In the genomic region with DNA sequence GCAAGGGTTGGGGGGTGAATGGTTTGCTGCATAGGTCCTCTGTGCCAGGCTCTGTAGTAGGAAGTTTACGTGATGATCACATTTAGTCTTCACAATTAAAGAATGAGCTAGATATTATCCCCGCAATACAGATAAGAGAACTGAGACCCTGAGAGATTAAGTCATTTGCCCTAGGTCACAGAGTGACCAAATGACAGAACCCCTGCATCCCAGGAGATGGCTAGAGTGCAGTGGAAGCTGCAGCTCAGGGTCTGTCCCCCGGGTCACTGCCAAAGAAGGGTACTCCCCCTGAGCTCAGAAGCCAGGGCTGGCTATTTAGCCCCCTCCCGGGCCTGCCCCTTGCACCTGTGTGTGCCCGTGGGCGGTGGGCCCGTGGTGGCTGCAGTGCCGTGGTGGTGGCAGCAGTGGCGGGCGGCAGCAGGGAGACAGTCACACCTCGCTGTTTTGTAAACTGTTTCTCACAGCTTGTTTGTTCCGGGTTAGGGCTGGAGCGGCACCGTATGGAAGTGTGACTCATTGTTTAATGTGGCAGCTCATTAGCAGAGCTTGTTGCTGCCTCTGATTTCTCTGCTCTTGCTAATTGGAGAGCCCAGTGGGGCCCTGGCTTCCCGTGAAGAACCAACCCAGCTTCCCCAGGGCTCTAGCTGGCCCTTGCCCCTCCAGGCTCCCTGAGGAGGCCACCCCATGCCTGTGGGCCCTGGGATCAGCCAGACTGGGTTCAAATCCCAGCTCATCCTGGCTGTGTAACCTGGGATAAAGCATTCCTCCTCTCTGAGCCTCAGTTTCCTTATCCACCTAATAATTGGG, we compare ENCODE assay signal across 11 cellular contexts. TPM values are rescaled to one million over a fixed set of nuclear protein-coding genes. Genes with fewer than 3 reads are reported as not detected.
DNase-seq lines count a peak whose midpoint lies in the region; ATAC-seq and TF ChIP-seq lines count a peak whose summit lies in the region.
"Had no signal": no experiment of that assay in that cellular context is flagged by ENCODE, and none has a peak within 500 bp of the region (broad histone marks: within the 10 kb centered on the region; RNA-seq: fewer than 3 reads in every experiment).

No MANE protein-coding gene starts in this region.

- peaks cover 0 to 26% (median 21%) of the 10 kb centered on the region in 8 donors for H3K9me3 Mint-ChIP-seq in CD4-positive, alpha-beta memory T cell

- peaks cover 0 to 2% (median under 1%) of the 10 kb centered on the region in 4 donors for H3K4me1 Mint-ChIP-seq in CD4-positive, alpha-beta memory T cell
- H3K4me1 Mint-ChIP-seq: CD4-positive, CD25-positive, alpha-beta regulatory T cell had no signal

- peak overlapping the region; percentile 76 for H2AFZ ChIP-seq in PC-9
- H2AFZ ChIP-seq in hepatocyte: peak overlapping the region; percentile 60

- H3K4me3 Mint-ChIP-seq in CD4-positive, alpha-beta memory T cell: no peak overlapping the region
- H3K4me3 Mint-ChIP-seq: CD4-positive, CD25-positive, alpha-beta regulatory T cell; naive thymus-derived CD4-positive, alpha-beta T cell had no signal

- H3K4me2 ChIP-seq in PC-9 (peak overlapping the region; percentile 69), hepatocyte (peak overlapping the region; percentile 54)

- H3K9me3 ChIP-seq in PC-9 (ENCODE audit: insufficient read depth, low read depth): peaks cover 9% of the 10 kb centered on the region
- no peaks in the 10 kb centered on the region for H3K9me3 ChIP-seq in hepatocyte (ENCODE audit: low read depth)
- H3K9me3 ChIP-seq in upper lobe of right lung: peaks cover 11% of the 10 kb centered on the region
- peaks cover 0 to 10% (median 0%) of the 10 kb centered on the region in 3 donors for H3K9me3 ChIP-seq in tibial artery
- H3K9me3 ChIP-seq in CD4-positive, alpha-beta memory T cell (ENCODE audit: control insufficient read depth in 1 of 2, low read length in 2 of 2): no peaks in the 10 kb centered on the region

- peaks cover 5 to 31% of the 10 kb centered on the region in 2 donors for H3K27me3 Mint-ChIP-seq in CD4-positive, alpha-beta memory T cell

- CTCF ChIA-PET in PC-9 (lab: Charles Lee): interaction anchor here (0.7 to 0.9 kb wide), 5 partner anchors 18 to 339 kb away, joined by 3 to 9 read pairs (median 4); a partner anchor contains a TSS
- CTCF ChIA-PET in CD4-positive, alpha-beta memory T cell (lab: Charles Lee; ENCODE audit: partially characterized antibody): interaction anchor here (0.9 to 1.3 kb wide), 2 partner anchors 9 to 44 kb away, joined by 3 read pairs; no protein-coding TSS in a partner anchor

- no peak; the same call in 1 of the 2 replicates for TF ChIP-seq CTCF in PC-9 (conservative IDR thresholded peaks at IDR 0.05)
- TF ChIP-seq CTCF in hepatocyte (IDR thresholded peaks at IDR 0.05; ENCODE audit: poor library complexity): no peak
- no peak for TF ChIP-seq CTCF in upper lobe of right lung (IDR thresholded peaks at IDR 0.05)
- no peak for TF ChIP-seq CTCF in tibial artery (IDR thresholded peaks at IDR 0.05)

- H3K27me3 ChIP-seq in PC-9 (ENCODE audit: insufficient read depth, low read depth) (no peaks in the 10 kb centered on the region), hepatocyte (no peaks in the 10 kb centered on the region), upper lobe of right lung (no peaks in the 10 kb centered on the region), tibial artery (peaks cover 0 to 5% of the 10 kb centered on the region in 2 donors)
- H3K27me3 ChIP-seq in CD4-positive, alpha-beta memory T cell (ENCODE audit: insufficient read depth, low read length): no peaks in the 10 kb centered on the region

- no peaks in the 10 kb centered on the region for H3K79me2 ChIP-seq in PC-9 (ENCODE audit: low read depth)
- H3K79me2 ChIP-seq in hepatocyte: no peaks in the 10 kb centered on the region

- no peak overlapping the region for H3K27ac Mint-ChIP-seq in CD4-positive, alpha-beta memory T cell

- ATAC-seq in upper lobe of right lung: peak; percentile 66
- ATAC-seq: naive thymus-derived CD4-positive, alpha-beta T cell had no signal

- H3F3A ChIP-seq in PC-9 (ENCODE audit: insufficient read depth, low read depth): peaks cover 34% of the 10 kb centered on the region

- H3K36me3 Mint-ChIP-seq in CD4-positive, alpha-beta memory T cell: no peaks in the 10 kb centered on the region
- H3K36me3 Mint-ChIP-seq: CD4-positive, CD25-positive, alpha-beta regulatory T cell had no signal

- H3K4me3 ChIP-seq in PC-9 (peak overlapping the region; percentile 20; the same call in 1 of the 2 replicates), hepatocyte (no peak overlapping the region), upper lobe of right lung (no peak overlapping the region), tibial artery (no peak overlapping the region)
- H3K4me3 ChIP-seq in CD4-positive, alpha-beta memory T cell (ENCODE audit: low read length in 2 of 2): no peak overlapping the region

- WGBS in hepatocyte (ENCODE audit: low lambda C conversion rate, missing lambda C conversion rate): 36% methylated on average over 15 of the region's 15 CpGs

- H3K4me1 ChIP-seq in PC-9 (replicated peaks; ENCODE audit: insufficient read depth) (peaks cover 48% of the 10 kb centered on the region), hepatocyte (ENCODE audit: insufficient read depth) (peaks cover 6% of the 10 kb centered on the region), upper lobe of right lung (no peaks in the 10 kb centered on the region), tibial artery (no peaks in the 10 kb centered on the region)
- no peaks in the 10 kb centered on the region for H3K4me1 ChIP-seq in CD4-positive, alpha-beta memory T cell (ENCODE audit: insufficient read depth, low read length)

- BruUV-seq in PC-9 (replicated peaks; lab: Mats Ljungman, UMichigan): no TSS peak

- peak; percentile 56 for DNase-seq in activated effector memory CD4-positive, alpha-beta T cell treated with anti-CD3 and anti-CD28 coated beads, Interleukin-2, amount 50 U/mL, for 16 hours
- no peak for DNase-seq in activated effector memory CD4-positive, alpha-beta T cell treated with Interleukin-2 at 50 U/mL for 16 hours
- peak; percentile 59 to 85 for DNase-seq in PC-9
- peak; percentile 63 for DNase-seq in hepatocyte (ENCODE audit: low spot score)
- peak; percentile 44 for DNase-seq in upper lobe of right lung
- DNase-seq in tibial artery: no peak
- DNase-seq in EL: no peak
- no peak for DNase-seq in CD4-positive, alpha-beta memory T cell
- DNase-seq: CD4-positive, CD25-positive, alpha-beta regulatory T cell; naive thymus-derived CD4-positive, alpha-beta T cell; SHP77 had no signal

- intact Hi-C loops in PC-9 (cut with micrococcal nuclease; ENCODE audit: unreplicated experiment) (no loop called here), upper lobe of right lung (cut with DNase I) (no loop called here), tibial artery (cut with DNase I; ENCODE audit: low total_unique reads) (no loop called here)
- intact Hi-C loops in CD4-positive, alpha-beta memory T cell (cut with micrococcal nuclease): no loop called here

- H3K9me2 ChIP-seq in PC-9 (ENCODE audit: insufficient read depth) (no peaks in the 10 kb centered on the region), hepatocyte (replicated peaks; ENCODE audit: insufficient read depth) (no peaks in the 10 kb centered on the region)

- H3K36me3 ChIP-seq in PC-9 (ENCODE audit: low read depth) (no peaks in the 10 kb centered on the region), hepatocyte (replicated peaks; ENCODE audit: insufficient read depth, low read depth) (no peaks in the 10 kb centered on the region), upper lobe of right lung (no peaks in the 10 kb centered on the region), tibial artery (no peaks in the 10 kb centered on the region)
- H3K36me3 ChIP-seq in CD4-positive, alpha-beta memory T cell (ENCODE audit: insufficient read depth, low read length): no peaks in the 10 kb centered on the region

- H4K20me1 ChIP-seq in PC-9 (ENCODE audit: insufficient read depth) (no peaks in the 10 kb centered on the region), hepatocyte (ENCODE audit: insufficient read depth, poor library complexity, severe bottlenecking) (no peaks in the 10 kb centered on the region)

- POLR2A ChIA-PET in PC-9 (lab: Charles Lee; ENCODE audit: unreplicated experiment): interaction anchor here (0.5 to 0.6 kb wide), 5 partner anchors 40 to 873 kb away, joined by 3 to 6 read pairs (median 3); no protein-coding TSS in a partner anchor
- POLR2A ChIA-PET in CD4-positive, alpha-beta memory T cell (lab: Charles Lee; ENCODE audit: partially characterized antibody): no interaction called here

- H3K27ac ChIP-seq in PC-9 (peak overlapping the region; percentile 59), hepatocyte (peak overlapping the region; percentile 65), upper lobe of right lung (no peak overlapping the region), tibial artery (no peak overlapping the region)
- no peak overlapping the region for H3K27ac ChIP-seq in CD4-positive, alpha-beta memory T cell (ENCODE audit: low read depth, low read length)

RNA-seq across cellular contexts. Expression of a gene that starts 19.3 kb away (rescaled TPM):
- total RNA-seq in PC-9 (2021) (9.0 and 17.5 TPM in 2 replicates), hepatocyte (0.80 and 1.4 TPM in 2 replicates), upper lobe of right lung (0.43 TPM)
- 4.2 and 5.0 TPM in 2 replicates for polyA plus RNA-seq in hepatocyte
- not detected for total RNA-seq in CD4-positive, alpha-beta memory T cell
- polyA plus RNA-seq in CD4-positive, alpha-beta memory T cell: not detected
- polyA plus RNA-seq: CD4-positive, CD25-positive, alpha-beta regulatory T cell; naive thymus-derived CD4-positive, alpha-beta T cell had no signal

Comparison
In these comparisons a context has a peak if more than half of its experiments do, and no peak if none do; other contexts are left out.
1. DNase-seq: peak in activated effector memory CD4-positive, alpha-beta T cell treated with anti-CD3 and anti-CD28 coated beads, Interleukin-2, amount 50 U/mL, for 16 hours (single experiment), PC-9 (2 of 2), hepatocyte (single experiment) and upper lobe of right lung (single experiment); none in activated effector memory CD4-positive, alpha-beta T cell treated with Interleukin-2 at 50 U/mL for 16 hours (single experiment), tibial artery (0 of 2), EL (single experiment) and CD4-positive, alpha-beta memory T cell (0 of 5).
2. H3K27ac ChIP-seq: peak in PC-9 (single experiment) and hepatocyte (single experiment); none in upper lobe of right lung (single experiment), tibial artery (0 of 2) and CD4-positive, alpha-beta memory T cell (single experiment).